18 cellular contexts compared by ENCODE assay signal in the genomic region with DNA sequence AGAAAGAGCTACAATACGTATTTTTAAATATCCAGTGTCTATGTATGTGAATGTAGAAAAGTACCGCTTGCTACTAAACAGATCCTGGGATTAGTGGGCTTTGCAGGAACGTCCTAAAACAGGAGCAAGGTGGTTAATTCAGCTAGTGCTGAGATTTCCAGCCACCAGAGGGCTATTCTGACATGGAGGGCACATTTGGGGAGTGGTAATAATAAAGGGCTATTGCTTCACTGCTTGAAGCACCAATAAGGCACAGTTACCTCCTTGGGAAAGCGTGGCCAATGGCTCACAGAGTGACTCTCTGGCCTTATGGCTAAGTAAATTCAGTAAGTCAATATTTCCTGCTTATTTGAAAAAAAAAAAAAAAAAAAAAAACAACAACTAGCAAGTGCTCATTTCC.
DNase-seq lines count a peak whose midpoint lies in the region; ATAC-seq and TF ChIP-seq lines count a peak whose summit lies in the region.
"Had no signal": no experiment of that assay in that cellular context is flagged by ENCODE, and none has a peak within 500 bp of the region (broad histone marks: within the 10 kb centered on the region; RNA-seq: fewer than 3 reads in every experiment).

No MANE protein-coding gene starts in this region.

- WGBS in upper lobe of left lung, 2 donors, result 92 to 93% methylated on average over 4 of the region's 4 CpGs

- peaks cover 17% of the 10 kb centered on the region for H3K4me1 Mint-ChIP-seq in progenitor cell of endocrine pancreas (ENCODE audit: low read depth)
- H3K4me1 Mint-ChIP-seq: activated naive CD8-positive, alpha-beta T cell treated with anti-CD3 and anti-CD28 coated beads for 36 hours; CD4-positive, alpha-beta memory T cell; mesothelial cell of epicardium had no signal

- CTCF ChIA-PET in Panc1 (lab: Charles Lee), result no interaction called here

- no peaks in the 10 kb centered on the region for H3K79me2 ChIP-seq in MM.1S (ENCODE audit: low read length)

- POLR2A ChIA-PET in Panc1 (lab: Charles Lee), result no interaction called here

- H3K9me3 Mint-ChIP-seq in progenitor cell of endocrine pancreas (ENCODE audit: low read depth), result no peaks in the 10 kb centered on the region
- H3K9me3 Mint-ChIP-seq: activated naive CD8-positive, alpha-beta T cell treated with anti-CD3 and anti-CD28 coated beads for 36 hours; activated T-cell treated with anti-CD3 and anti-CD28 coated beads, Interleukin-2, amount 50 U/mL, for 24 hours; CD4-positive, alpha-beta memory T cell; mesothelial cell of epicardium had no signal

- no peaks in the 10 kb centered on the region for H3K9me2 ChIP-seq in MM.1S (replicated peaks; ENCODE audit: insufficient read depth, low read length)

- no peaks in the 10 kb centered on the region for H3K27me3 ChIP-seq in Panc1 (ENCODE audit: control insufficient read depth, insufficient read depth, low read length)
- no peaks in the 10 kb centered on the region for H3K27me3 ChIP-seq in MM.1S (replicated peaks; ENCODE audit: insufficient read depth, low read length)
- no peaks in the 10 kb centered on the region for H3K27me3 ChIP-seq in upper lobe of left lung
- H3K27me3 ChIP-seq: thyroid gland had no signal

- H3K36me3 Mint-ChIP-seq in progenitor cell of endocrine pancreas (ENCODE audit: insufficient read depth), result peaks cover 60% of the 10 kb centered on the region

- H3K27ac ChIP-seq in Panc1 (ENCODE audit: low read length) (no peak overlapping the region), MM.1S (ENCODE audit: low read length) (no peak overlapping the region), upper lobe of left lung (peak overlapping the region in 1 of 4 donors; percentile 28)
- H3K27ac ChIP-seq: thyroid gland had no signal

- no peak overlapping the region for H3K4me2 ChIP-seq in MM.1S (ENCODE audit: low read depth, low read length)

- H3K9me3 ChIP-seq in Panc1 (ENCODE audit: control insufficient read depth, insufficient read depth, low read depth, low read length) (no peaks in the 10 kb centered on the region), MM.1S (replicated peaks; ENCODE audit: insufficient read depth, low read length) (no peaks in the 10 kb centered on the region), upper lobe of left lung (no peaks in the 10 kb centered on the region)
- H3K9me3 ChIP-seq: thyroid gland had no signal

- no peak overlapping the region for H3K9ac ChIP-seq in MM.1S (ENCODE audit: low read length)

- TF ChIP-seq EP300 in upper lobe of left lung (IDR thresholded peaks at IDR 0.05), result no peak

- in situ Hi-C loops in Panc1 (cut with HindIII; ENCODE audit: low pct_unique_long_range_greater_than_20kb, low sequenced_read_pairs), result no loop called here

- no peaks in the 10 kb centered on the region for H3F3A ChIP-seq in MM.1S (ENCODE audit: insufficient read depth, low read length)

- BruUV-seq in Panc1 (replicated peaks; lab: Mats Ljungman, UMichigan), result no TSS peak

- H3K4me3 Mint-ChIP-seq in progenitor cell of endocrine pancreas (ENCODE audit: low read depth), result no peak overlapping the region
- H3K4me3 Mint-ChIP-seq: activated naive CD8-positive, alpha-beta T cell treated with anti-CD3 and anti-CD28 coated beads for 36 hours; activated T-cell treated with anti-CD3 and anti-CD28 coated beads, Interleukin-2, amount 50 U/mL, for 24 hours; CD4-positive, alpha-beta memory T cell; mesothelial cell of epicardium had no signal

- H3K27ac Mint-ChIP-seq in progenitor cell of endocrine pancreas, result no peak overlapping the region
- H3K27ac Mint-ChIP-seq: activated naive CD8-positive, alpha-beta T cell treated with anti-CD3 and anti-CD28 coated beads for 36 hours; activated T-cell treated with anti-CD3 and anti-CD28 coated beads, Interleukin-2, amount 50 U/mL, for 24 hours; mesothelial cell of epicardium had no signal

- TF ChIP-seq POLR2A in upper lobe of left lung (IDR thresholded peaks at IDR 0.05), result no peak

- intact Hi-C loops in Panc1 (cut with micrococcal nuclease; ENCODE audit: unreplicated experiment), result no loop called here

- H3K27me3 Mint-ChIP-seq in progenitor cell of endocrine pancreas, result no peaks in the 10 kb centered on the region
- H3K27me3 Mint-ChIP-seq: activated naive CD8-positive, alpha-beta T cell treated with anti-CD3 and anti-CD28 coated beads for 36 hours; activated T-cell treated with anti-CD3 and anti-CD28 coated beads, Interleukin-2, amount 50 U/mL, for 24 hours; CD4-positive, alpha-beta memory T cell had no signal

- no peaks in the 10 kb centered on the region for H3K4me1 ChIP-seq in Panc1 (ENCODE audit: control insufficient read depth, insufficient read depth, low read length)
- H3K4me1 ChIP-seq in MM.1S (ENCODE audit: low read length), result no peaks in the 10 kb centered on the region
- H3K4me1 ChIP-seq in upper lobe of left lung, result peaks cover 4 to 19% (median 16%) of the 10 kb centered on the region in 4 donors

- H2AFZ ChIP-seq in MM.1S (ENCODE audit: low read length), result no peak overlapping the region

- H3K36me3 ChIP-seq in Panc1 (ENCODE audit: control insufficient read depth, insufficient read depth, low read length) (peaks cover 11% of the 10 kb centered on the region), MM.1S (replicated peaks; ENCODE audit: insufficient read depth, low read length) (no peaks in the 10 kb centered on the region), upper lobe of left lung (peaks cover 0 to 43% (median 5%) of the 10 kb centered on the region in 4 donors)

- DNase-seq in DMS53 (lab: John Stamatoyannopoulos, UW) (peak; percentile 50), DMS53 treated with DMSO at 0.1 percent for 48 hours (lab: John Stamatoyannopoulos, UW; ENCODE audit: unreplicated experiment) (no peak), Panc1 (ENCODE audit: low read depth, low spot score) (no peak), epithelial cell of proximal tubule (ENCODE audit: low read depth) (no peak), progenitor cell of endocrine pancreas (ENCODE audit: low spot score, unreplicated experiment) (no peak), MM.1S (no peak), upper lobe of left lung (no peak)
- DNase-seq: activated CD4-positive, alpha-beta T cell treated with anti-CD3 and anti-CD28 coated beads, Interleukin-2, amount 50 U/mL, for 48 hours; activated naive CD8-positive, alpha-beta T cell treated with anti-CD3 and anti-CD28 coated beads for 36 hours; activated T-cell treated with anti-CD3 and anti-CD28 coated beads, Interleukin-2, amount 50 U/mL, for 24 hours; CD4-positive, alpha-beta memory T cell; EL; islet precursor cell; KG1; NCI-H345; thyroid gland had no signal

- H4K20me1 ChIP-seq in MM.1S (ENCODE audit: insufficient read depth, low read length), result no peaks in the 10 kb centered on the region

- H3K4me3 ChIP-seq in Panc1 (ENCODE audit: low read depth in 2 of 2, low read length in 2 of 2), result no peak overlapping the region
- no peak overlapping the region for H3K4me3 ChIP-seq in epithelial cell of proximal tubule (ENCODE audit: low read depth, low read length)
- no peak overlapping the region for H3K4me3 ChIP-seq in MM.1S (ENCODE audit: low read length)
- no peak overlapping the region for H3K4me3 ChIP-seq in upper lobe of left lung
- H3K4me3 ChIP-seq: thyroid gland had no signal

- ATAC-seq in Panc1, result no peak
- ATAC-seq in upper lobe of left lung (ENCODE audit: low FRiP score in 2 of 2), result no peak
- ATAC-seq in HG03432 (IDR thresholded peaks at IDR 0.05; ENCODE audit: unreplicated experiment), result no peak

- TF ChIP-seq CTCF in Panc1 (IDR thresholded peaks at IDR 0.05) (peak; percentile 13; the same call in 1 of the 2 replicates), epithelial cell of proximal tubule (conservative IDR thresholded peaks at IDR 0.05; ENCODE audit: low read depth, low read length) (peak; percentile 37), progenitor cell of endocrine pancreas (IDR thresholded peaks at IDR 0.05; ENCODE audit: unreplicated experiment) (peak; percentile 32), MM.1S (IDR thresholded peaks at IDR 0.05; ENCODE audit: low read length) (no peak), upper lobe of left lung (IDR thresholded peaks at IDR 0.05) (no peak)

Comparison
In these comparisons a context has a peak if more than half of its experiments do, and no peak if none do; other contexts are left out.
1. CTCF ChIP-seq: peak in Panc1 (single experiment), epithelial cell of proximal tubule (single experiment) and progenitor cell of endocrine pancreas (single experiment); none in MM.1S (single experiment) and upper lobe of left lung (0 of 6).